In the genomic region with DNA sequence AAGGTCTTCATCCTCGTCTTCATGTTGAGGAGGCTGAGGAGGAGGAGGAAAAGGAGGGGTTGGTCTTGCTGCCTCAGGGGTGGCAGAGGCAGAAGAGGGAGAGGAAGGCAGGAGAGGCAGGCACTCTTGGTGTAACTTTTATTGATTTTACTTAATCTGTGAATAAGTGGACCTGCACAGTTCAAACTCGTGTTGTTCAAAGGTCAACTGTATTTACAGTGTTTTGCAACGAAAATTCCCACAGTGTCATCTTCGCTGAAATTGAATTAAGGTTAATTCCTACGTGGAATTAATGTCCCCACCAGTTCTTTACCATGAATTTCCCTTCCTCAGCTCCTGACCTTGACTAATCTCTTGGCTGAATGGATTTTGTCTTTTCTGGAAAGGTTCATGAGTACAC, we compare ENCODE assay signal across 1 cellular context.
TF ChIP-seq lines count a peak whose summit lies in the region.

No MANE protein-coding gene starts in this region.

TF ChIP-seq in HepG2, 621 proteins besides CTCF, POLR2A, EP300 and RAD21 (continued from another document):
- TF ChIP-seq, protein P1, sequence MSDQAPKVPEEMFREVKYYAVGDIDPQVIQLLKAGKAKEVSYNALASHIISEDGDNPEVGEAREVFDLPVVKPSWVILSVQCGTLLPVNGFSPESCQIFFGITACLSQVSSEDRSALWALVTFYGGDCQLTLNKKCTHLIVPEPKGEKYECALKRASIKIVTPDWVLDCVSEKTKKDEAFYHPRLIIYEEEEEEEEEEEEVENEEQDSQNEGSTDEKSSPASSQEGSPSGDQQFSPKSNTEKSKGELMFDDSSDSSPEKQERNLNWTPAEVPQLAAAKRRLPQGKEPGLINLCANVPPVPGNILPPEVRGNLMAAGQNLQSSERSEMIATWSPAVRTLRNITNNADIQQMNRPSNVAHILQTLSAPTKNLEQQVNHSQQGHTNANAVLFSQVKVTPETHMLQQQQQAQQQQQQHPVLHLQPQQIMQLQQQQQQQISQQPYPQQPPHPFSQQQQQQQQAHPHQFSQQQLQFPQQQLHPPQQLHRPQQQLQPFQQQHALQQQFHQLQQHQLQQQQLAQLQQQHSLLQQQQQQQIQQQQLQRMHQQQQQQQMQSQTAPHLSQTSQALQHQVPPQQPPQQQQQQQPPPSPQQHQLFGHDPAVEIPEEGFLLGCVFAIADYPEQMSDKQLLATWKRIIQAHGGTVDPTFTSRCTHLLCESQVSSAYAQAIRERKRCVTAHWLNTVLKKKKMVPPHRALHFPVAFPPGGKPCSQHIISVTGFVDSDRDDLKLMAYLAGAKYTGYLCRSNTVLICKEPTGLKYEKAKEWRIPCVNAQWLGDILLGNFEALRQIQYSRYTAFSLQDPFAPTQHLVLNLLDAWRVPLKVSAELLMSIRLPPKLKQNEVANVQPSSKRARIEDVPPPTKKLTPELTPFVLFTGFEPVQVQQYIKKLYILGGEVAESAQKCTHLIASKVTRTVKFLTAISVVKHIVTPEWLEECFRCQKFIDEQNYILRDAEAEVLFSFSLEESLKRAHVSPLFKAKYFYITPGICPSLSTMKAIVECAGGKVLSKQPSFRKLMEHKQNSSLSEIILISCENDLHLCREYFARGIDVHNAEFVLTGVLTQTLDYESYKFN (CRISPR knock-in tag; conservative IDR thresholded peaks at IDR 0.05), result peak; percentile 75
- TF ChIP-seq, protein P2, sequence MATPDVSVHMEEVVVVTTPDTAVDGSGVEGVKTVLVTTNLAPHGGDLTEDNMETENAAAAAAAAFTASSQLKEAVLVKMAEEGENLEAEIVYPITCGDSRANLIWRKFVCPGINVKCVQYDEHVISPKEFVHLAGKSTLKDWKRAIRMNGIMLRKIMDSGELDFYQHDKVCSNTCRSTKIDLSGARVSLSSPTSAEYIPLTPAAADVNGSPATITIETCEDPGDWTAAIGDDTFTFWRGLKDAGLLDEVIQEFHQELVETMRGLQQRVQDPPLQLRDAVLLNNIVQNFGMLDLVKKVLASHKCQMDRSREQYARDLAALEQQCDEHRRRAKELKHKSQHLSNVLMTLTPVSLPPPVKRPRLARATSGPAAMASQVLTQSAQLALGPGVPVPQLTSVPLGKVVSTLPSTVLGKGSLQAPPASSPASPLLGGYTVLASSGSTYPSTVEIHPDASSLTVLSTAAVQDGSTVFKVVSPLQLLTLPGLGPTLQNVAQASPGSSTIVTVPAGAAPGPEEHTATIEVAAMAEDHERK (CRISPR knock-in tag; IDR thresholded peaks at IDR 0.05; ENCODE audit: low read depth), result no peak
- TF ChIP-seq FOXO1 (CRISPR knock-in tag; IDR thresholded peaks at IDR 0.05) (peak; percentile 66; the same call in 1 of the 2 replicates), MBNL3 (CRISPR knock-in tag; conservative IDR thresholded peaks at IDR 0.05) (no peak), YY1 (IDR thresholded peaks at IDR 0.05; ENCODE audit: insufficient read depth, insufficient replicate concordance, low read depth, low read length) (no peak)
- TF ChIP-seq, protein P3, sequence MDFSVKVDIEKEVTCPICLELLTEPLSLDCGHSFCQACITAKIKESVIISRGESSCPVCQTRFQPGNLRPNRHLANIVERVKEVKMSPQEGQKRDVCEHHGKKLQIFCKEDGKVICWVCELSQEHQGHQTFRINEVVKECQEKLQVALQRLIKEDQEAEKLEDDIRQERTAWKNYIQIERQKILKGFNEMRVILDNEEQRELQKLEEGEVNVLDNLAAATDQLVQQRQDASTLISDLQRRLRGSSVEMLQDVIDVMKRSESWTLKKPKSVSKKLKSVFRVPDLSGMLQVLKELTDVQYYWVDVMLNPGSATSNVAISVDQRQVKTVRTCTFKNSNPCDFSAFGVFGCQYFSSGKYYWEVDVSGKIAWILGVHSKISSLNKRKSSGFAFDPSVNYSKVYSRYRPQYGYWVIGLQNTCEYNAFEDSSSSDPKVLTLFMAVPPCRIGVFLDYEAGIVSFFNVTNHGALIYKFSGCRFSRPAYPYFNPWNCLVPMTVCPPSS (IDR thresholded peaks at IDR 0.05), result no peak
- TF ChIP-seq, protein P4, sequence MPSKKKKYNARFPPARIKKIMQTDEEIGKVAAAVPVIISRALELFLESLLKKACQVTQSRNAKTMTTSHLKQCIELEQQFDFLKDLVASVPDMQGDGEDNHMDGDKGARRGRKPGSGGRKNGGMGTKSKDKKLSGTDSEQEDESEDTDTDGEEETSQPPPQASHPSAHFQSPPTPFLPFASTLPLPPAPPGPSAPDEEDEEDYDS (CRISPR knock-in tag; IDR thresholded peaks at IDR 0.05), result no peak
TF ChIP-seq in HepG2: peak in this region for 67.
